Comparison of ENCODE assay signal across 8 cellular contexts in the genomic region with DNA sequence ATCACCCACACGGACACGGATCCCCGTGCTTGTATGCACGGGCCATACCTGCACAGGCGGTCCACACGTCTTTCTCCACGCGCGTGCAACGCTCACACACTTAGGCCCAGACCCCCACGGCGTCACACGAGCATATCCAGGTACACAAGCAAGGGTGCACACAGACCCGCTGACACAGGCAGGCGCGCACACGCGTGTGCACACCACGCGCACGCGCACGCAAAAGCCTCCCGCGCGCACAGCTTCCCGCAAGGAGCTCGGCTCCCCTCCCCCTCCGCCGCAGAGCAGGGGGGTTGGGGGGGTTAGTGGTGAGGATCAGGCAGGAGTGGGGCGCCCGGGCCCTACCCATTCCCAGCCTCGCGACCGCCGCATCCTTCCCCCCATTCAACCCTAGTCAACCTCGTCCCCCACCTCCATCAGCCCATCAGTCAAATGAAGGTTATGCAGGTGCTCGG. TPM values are rescaled to one million over a fixed set of nuclear protein-coding genes. Genes with fewer than 3 reads are reported as not detected.
A peak's percentile ranks its signal among the peaks of the same experiment; 100 is the strongest.
DNase-seq lines count a peak whose midpoint lies in the region; ATAC-seq and TF ChIP-seq lines count a peak whose summit lies in the region.

No MANE protein-coding gene starts in this region.

- WGBS in spleen, 5 donors = 0 to 1% (median 1%) methylated on average over 11 to 38 of the region's 38 CpGs

- ATAC-seq in GM19397 (IDR thresholded peaks at IDR 0.05; ENCODE audit: unreplicated experiment) = no peak

- in situ Hi-C loops in astrocyte of the cerebellum (cut with HindIII; ENCODE audit: low sequenced_read_pairs) = no loop called here

- TF ChIP-seq CTCF in astrocyte of the cerebellum (IDR thresholded peaks at IDR 0.05; ENCODE audit: low read depth, low read length, missing control alignments) (no peak), spleen (IDR thresholded peaks at IDR 0.05 in 8 of 11, conservative IDR thresholded peaks at IDR 0.05 in 3 of 11) (no peak)

- H3K9me3 ChIP-seq in MG63 = no peaks in the 10 kb centered on the region
- no peaks in the 10 kb centered on the region for H3K9me3 ChIP-seq in spleen

- peak; percentile 42 for DNase-seq in NCI-H345 (lab: John Stamatoyannopoulos, UW)
- DNase-seq in NCI-H345 treated with DMSO at 0.1 percent for 48 hours (lab: John Stamatoyannopoulos, UW; ENCODE audit: unreplicated experiment) = no peak
- DNase-seq in MG63 = peak; percentile 32
- no peak for DNase-seq in astrocyte of the cerebellum (ENCODE audit: low read depth)
- DNase-seq in iris pigment epithelial cell (ENCODE audit: low read depth) = peak; percentile 14
- DNase-seq in spleen = peak; percentile 93
- DNase-seq in SW480 (ENCODE audit: low spot score) = no peak

- intact Hi-C loops in spleen (cut with DNase I; ENCODE audit: low total_unique reads) = no loop called here

- H3K4me3 ChIP-seq in MG63 = peak overlapping the region; percentile 86
- peak overlapping the region; percentile 71 for H3K4me3 ChIP-seq in astrocyte of the cerebellum (ENCODE audit: low read depth, low read length)
- peak overlapping the region; percentile 57 to 89 (median 78) for H3K4me3 ChIP-seq in spleen

- TF ChIP-seq POLR2A in spleen (IDR thresholded peaks at IDR 0.05) = no peak

- peak overlapping the region in 6 of 8 donors; percentile 30 to 97 (median 90) for H3K27ac ChIP-seq in spleen

- peaks cover 12 to 62% (median 31%) of the 10 kb centered on the region in 6 donors for H3K4me1 ChIP-seq in spleen

- H3K36me3 ChIP-seq in MG63 = peaks cover 15% of the 10 kb centered on the region
- peaks cover 0 to 35% (median 13%) of the 10 kb centered on the region in 6 donors for H3K36me3 ChIP-seq in spleen

- no peaks in the 10 kb centered on the region for H3K27me3 ChIP-seq in MG63
- H3K27me3 ChIP-seq in spleen (replicated peaks in 1 of 7) = peaks cover 0 to 11% (median 0%) of the 10 kb centered on the region in 7 donors

RNA-seq across cellular contexts. Expression of gene RAB3A, which starts 0.4 kb away (rescaled TPM):
- 0.99 TPM in 1 of 2 replicates, not detected in the other for total RNA-seq in MG63 (2014; rRNA removed; shearing (Covaris generic); ENCODE audit: low replicate concordance)
- 1 to 10 TPM; 1.4 to 6.6 (median 3.3) TPM for total RNA-seq in spleen
- 1 to 10 TPM in 2 of 3 donors, under 1 TPM in 1; 0.72 to 1.7 (median 1.3) TPM for polyA plus RNA-seq in spleen

RNA-seq across cellular contexts. Expression of gene MPV17L2, which starts 10.4 kb away (rescaled TPM):
- total RNA-seq in MG63 (2014; rRNA removed; shearing (Covaris generic); ENCODE audit: low replicate concordance) = 8.2 and 29.5 TPM in 2 replicates
- 10 to 100 TPM in 3 of 7 donors, 1 to 10 TPM in 4; 7.8 to 14.1 (median 9.9) TPM for total RNA-seq in spleen
- polyA plus RNA-seq in spleen = 10 to 100 TPM; 12.1 to 15.4 (median 12.3) TPM

RNA-seq across cellular contexts. Expression of gene PDE4C, which starts 22.8 kb away (rescaled TPM):
- total RNA-seq in MG63 (2014; rRNA removed; shearing (Covaris generic); ENCODE audit: low replicate concordance) = not detected in 2 replicates
- total RNA-seq in spleen = 1 to 10 TPM in 6 of 7 donors, under 1 TPM in 1; 0.60 to 7.6 (median 3.3) TPM
- polyA plus RNA-seq in spleen = 1 to 10 TPM in 1 of 3 donors, under 1 TPM in 2; 0.07 to 1.2 (median 0.61) TPM

RNA-seq across cellular contexts. Expression of gene IFI30, which starts 29.8 kb away (rescaled TPM):
- 1.0 TPM in 1 of 2 replicates, not detected in the other for total RNA-seq in MG63 (2014; rRNA removed; shearing (Covaris generic); ENCODE audit: low replicate concordance)
- total RNA-seq in spleen = 100 to 1,000 TPM; 206 to 475 (median 330) TPM
- polyA plus RNA-seq in spleen = 100 to 1,000 TPM; 234 to 299 (median 274) TPM

RNA-seq across cellular contexts. Expression of gene PIK3R2, which starts 50.5 kb away (rescaled TPM):
- 4.2 and 13.2 TPM in 2 replicates for total RNA-seq in MG63 (2014; rRNA removed; shearing (Covaris generic); ENCODE audit: low replicate concordance)
- 10 to 100 TPM in 6 of 7 donors, 1 to 10 TPM in 1; 6.6 to 22.7 (median 16.3) TPM for total RNA-seq in spleen
- polyA plus RNA-seq in spleen = 1 to 10 TPM; 4.2 to 5.1 (median 4.9) TPM

Comparison
In these comparisons a context has a peak if more than half of its experiments do, and no peak if none do; other contexts are left out.
1. DNase-seq: peak in NCI-H345 (single experiment), MG63 (single experiment), iris pigment epithelial cell (single experiment) and spleen (single experiment); none in NCI-H345 treated with DMSO at 0.1 percent for 48 hours (single experiment), astrocyte of the cerebellum (single experiment) and SW480 (single experiment).
2. Peak in every context shown above with its lines, with median percentiles within 50 percentile points of each other: H3K4me3 ChIP-seq.